8 cellular contexts compared by ENCODE assay signal in genomic region chr17:62137734-62138624, GRCh38.
A peak's percentile ranks its signal among the peaks of the same experiment; 100 is the strongest.
DNase-seq lines count a peak whose midpoint lies in the region; ATAC-seq and TF ChIP-seq lines count a peak whose summit lies in the region.
"Not testable (repeated sequence)": the region's sequence is repeated elsewhere in the genome, so short reads cannot be mapped to it uniquely, and the experiment has no call there.

No MANE protein-coding gene starts in this region.

- H3K9me2 ChIP-seq in GM23338 (ENCODE audit: insufficient read depth): not testable (repeated sequence)

- H4K20me1 ChIP-seq in GM23338 (replicated peaks; ENCODE audit: insufficient read depth): not testable (repeated sequence)

- TF ChIP-seq CTCF in GM23338 (conservative IDR thresholded peaks at IDR 0.05; ENCODE audit: low read depth in 2 of 2); WTC11 (IDR thresholded peaks at IDR 0.05); brain microvascular endothelial cell (IDR thresholded peaks at IDR 0.05; ENCODE audit: low read depth, low read length, missing control alignments); upper lobe of right lung (IDR thresholded peaks at IDR 0.05): not testable (repeated sequence)

- H3K27ac Mint-ChIP-seq in GM23338, WTC11: not testable (repeated sequence)

- not testable (repeated sequence) for H3K4me3 Mint-ChIP-seq in GM23338, WTC11

- not testable (repeated sequence) for H3K9me3 ChIP-seq in upper lobe of right lung

- not testable (repeated sequence) for H3K27me3 ChIP-seq in GM23338 (ENCODE audit: insufficient read depth)
- H3K27me3 ChIP-seq in brain microvascular endothelial cell (replicated peaks): peaks cover 15% of the 10 kb centered on the region
- peaks cover 19% of the 10 kb centered on the region for H3K27me3 ChIP-seq in upper lobe of right lung

- H3K9me3 Mint-ChIP-seq in GM23338, WTC11: not testable (repeated sequence)

- not testable (repeated sequence) for H3K4me1 ChIP-seq in GM23338 (ENCODE audit: insufficient read depth); upper lobe of right lung

- H3K36me3 Mint-ChIP-seq in GM23338 (ENCODE audit: low read depth); WTC11: not testable (repeated sequence)

- POLR2A ChIA-PET in WTC11 (lab: Charles Lee): not testable (repeated sequence)

- not testable (repeated sequence) for H3F3A ChIP-seq in GM23338 (replicated peaks; ENCODE audit: low read depth)

- H3K27ac ChIP-seq in GM23338 (ENCODE audit: low read depth); brain microvascular endothelial cell; upper lobe of right lung: not testable (repeated sequence)

- intact Hi-C loops in upper lobe of right lung (cut with DNase I): not testable (repeated sequence)

- H3K4me3 ChIP-seq in GM23338 (peak overlapping the region; percentile 46; the same call in 1 of the 2 replicates), brain microvascular endothelial cell (ENCODE audit: low read depth, low read length) (peak overlapping the region; percentile 15)
- H3K4me3 ChIP-seq in upper lobe of right lung: not testable (repeated sequence)

- DNase-seq in GM23338 (ENCODE audit: low spot score) (peak; percentile 42), NCI-H2227 (lab: John Stamatoyannopoulos, UW; ENCODE audit: unreplicated experiment) (peak; percentile 45), WTC11 (ENCODE audit: low spot score) (peak; percentile 34), iPS-NIHi11 (ENCODE audit: low spot score) (peak; percentile 16), retina (peak; percentile 73)
- peak; percentile 24 to 47 for DNase-seq in activated T-cell treated with anti-CD3 and anti-CD28 coated beads, Interleukin-2, amount 50 U/mL, for 48 hours
- not testable (repeated sequence) for DNase-seq in brain microvascular endothelial cell, upper lobe of right lung

- H3K4me1 Mint-ChIP-seq in GM23338, WTC11: not testable (repeated sequence)

- peak overlapping the region; percentile 62; the same call in 1 of the 2 replicates for H3K4me2 ChIP-seq in GM23338

- not testable (repeated sequence) for H3K79me2 ChIP-seq in GM23338 (replicated peaks; ENCODE audit: insufficient read depth)

- not testable (repeated sequence) for H3K36me3 ChIP-seq in GM23338 (ENCODE audit: insufficient read depth); brain microvascular endothelial cell (replicated peaks); upper lobe of right lung

- not testable (repeated sequence) for H3K27me3 Mint-ChIP-seq in GM23338 (ENCODE audit: insufficient read depth, low read depth, poor library complexity)
- H3K27me3 Mint-ChIP-seq in WTC11 (ENCODE audit: low read depth): peaks cover 12% of the 10 kb centered on the region

- CTCF ChIA-PET in WTC11 (lab: Charles Lee): interaction anchor here (1.4 kb wide), 1 partner anchor 29 kb away, joined by 3 read pairs; no protein-coding TSS in a partner anchor

- ATAC-seq in GM23338: peak; percentile 82
- not testable (repeated sequence) for ATAC-seq in WTC11
- ATAC-seq in upper lobe of right lung: peak; percentile 5

- in situ Hi-C loops in brain microvascular endothelial cell (cut with HindIII; ENCODE audit: low pct_ligation_motif_present, low sequenced_read_pairs): not testable (repeated sequence)

- H2AFZ ChIP-seq in GM23338: peak overlapping the region; percentile 56
